Comparison of ENCODE assay signal across 6 cellular contexts in genomic region chr15:25759421-25759820, GRCh38.
"Had no signal": no experiment of that assay in that cellular context is flagged by ENCODE, and none has a peak within 500 bp of the region (broad histone marks: within the 10 kb centered on the region; RNA-seq: fewer than 3 reads in every experiment).

No MANE protein-coding gene starts in this region.

- H3K4me2 ChIP-seq: GM23338 had no signal

- DNase-seq: H9, HCEC 1CT, IMR-90 had no signal

- H3K4me3 ChIP-seq: GM23338, K562 had no signal

- FAIRE-seq: H54, K562 had no signal

- ATAC-seq: GM23338, K562 had no signal

- H2AFZ ChIP-seq: GM23338 had no signal

- H3K9me3 Mint-ChIP-seq: GM23338, H9 had no signal

- H3K27ac Mint-ChIP-seq: GM23338 had no signal

- H3K4me3 Mint-ChIP-seq: GM23338, H9 had no signal
